ENCODE assay signal across 20 cellular contexts in the genomic region with DNA sequence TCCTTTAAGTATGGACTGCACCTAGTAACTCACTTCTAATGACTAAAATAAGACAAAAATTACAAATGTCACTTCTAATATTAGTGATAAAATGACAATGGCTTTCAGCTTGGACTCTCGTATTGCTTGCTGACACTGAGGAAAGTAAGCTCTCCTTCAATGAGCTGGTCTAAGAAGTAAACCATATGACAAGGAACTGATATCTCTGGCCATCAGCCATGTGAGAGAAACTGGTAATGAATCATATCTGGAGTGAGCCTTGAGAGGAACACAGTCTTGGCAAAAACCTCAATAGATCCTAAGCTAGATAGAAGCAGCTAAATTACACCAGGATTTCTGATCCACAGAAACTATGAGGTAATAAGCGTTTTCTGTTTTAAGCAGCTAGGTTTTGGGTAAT.
DNase-seq lines count a peak whose midpoint lies in the region; TF ChIP-seq lines count a peak whose summit lies in the region.
"Had no signal": no experiment of that assay in that cellular context is flagged by ENCODE, and none has a peak within 500 bp of the region (broad histone marks: within the 10 kb centered on the region; RNA-seq: fewer than 3 reads in every experiment).

No MANE protein-coding gene starts in this region.

- H3K79me2 ChIP-seq in OCI-LY3 (ENCODE audit: low read length) (no peaks in the 10 kb centered on the region), mammary epithelial cell (ENCODE audit: insufficient read depth, low read length) (no peaks in the 10 kb centered on the region)

- no peak for TF ChIP-seq POLR2A in ovary (IDR thresholded peaks at IDR 0.05)

- CTCF ChIA-PET in mammary epithelial cell (lab: Charles Lee; ENCODE audit: low non-redundant PET), result no interaction called here

- H3K4me2 ChIP-seq in OCI-LY3 (ENCODE audit: low read length) (peak overlapping the region; percentile 34), mammary epithelial cell (ENCODE audit: insufficient read depth, low read depth, low read length) (no peak overlapping the region)

- H3K9me3 ChIP-seq in OCI-LY3 (ENCODE audit: insufficient read depth, low read length) (no peaks in the 10 kb centered on the region; the same call in 1 of the 2 replicates), mammary epithelial cell (replicated peaks; ENCODE audit: insufficient read depth, low read length) (no peaks in the 10 kb centered on the region), ovary (peaks cover 0 to 4% of the 10 kb centered on the region in 2 donors)

- no peak overlapping the region for H3K4me3 Mint-ChIP-seq in glutamatergic neuron (ENCODE audit: unreplicated experiment)
- H3K4me3 Mint-ChIP-seq: IgD-negative memory B cell; nephron progenitor cell; T-helper 2 cell treated with Interferon-gamma antibody and Interleukin-4, amounts not matched to agents 5 μg/mL and 100 μg/mL, for 36 hours had no signal

- TF ChIP-seq CTCF in OCI-LY3 (IDR thresholded peaks at IDR 0.05; ENCODE audit: low read depth, low read length), result no peak
- TF ChIP-seq CTCF in mammary epithelial cell (conservative IDR thresholded peaks at IDR 0.05 in 1 of 2, IDR thresholded peaks at IDR 0.05 in 1 of 2; ENCODE audit: extremely low read depth in 1 of 2, insufficient read depth in 1 of 2, low read depth in 1 of 2, low read length in 2 of 2), result no peak
- TF ChIP-seq CTCF in glutamatergic neuron (IDR thresholded peaks at IDR 0.05; ENCODE audit: partially characterized antibody, unreplicated experiment), result no peak
- no peak for TF ChIP-seq CTCF in ovary (IDR thresholded peaks at IDR 0.05)

- H3K27me3 ChIP-seq in OCI-LY3 (ENCODE audit: low read depth, low read length) (no peaks in the 10 kb centered on the region), mammary epithelial cell (ENCODE audit: insufficient read depth, low read length) (no peaks in the 10 kb centered on the region), ovary (peaks cover 2% of the 10 kb centered on the region)
- H3K27me3 ChIP-seq: heart left ventricle, suprapubic skin had no signal

- WGBS in mammary epithelial cell (ENCODE audit: low coverage, missing lambda C conversion rate), result 0% methylated on average over 2 of the region's 2 CpGs
- WGBS in ovary, 3 donors, result 84 to 87% (median 85%) methylated on average over 2 of the region's 2 CpGs

- H2AFZ ChIP-seq in OCI-LY3 (ENCODE audit: low read depth, low read length) (peak overlapping the region; percentile 14; the same call in 1 of the 2 replicates), mammary epithelial cell (ENCODE audit: low read depth, low read length) (no peak overlapping the region)

- no peaks in the 10 kb centered on the region for H3K4me1 Mint-ChIP-seq in glutamatergic neuron (ENCODE audit: low read depth, unreplicated experiment)
- H3K4me1 Mint-ChIP-seq: IgD-negative memory B cell, nephron progenitor cell had no signal

- H3K9ac ChIP-seq in OCI-LY3 (ENCODE audit: low read length), result no peak overlapping the region
- no peak overlapping the region for H3K9ac ChIP-seq in mammary epithelial cell (ENCODE audit: insufficient read depth, low read length)

- DNase-seq in H4 (ENCODE audit: low spot score) (peak; percentile 27), mammary epithelial cell (peak; percentile 17), non-pigmented ciliary epithelial cell (ENCODE audit: low read depth) (peak; percentile 11), NCI-H1930 (lab: John Stamatoyannopoulos, UW) (no peak), glutamatergic neuron (no peak), ovary (no peak)
- DNase-seq in activated T-cell treated with anti-CD3 and anti-CD28 coated beads, Interleukin-2, amount 50 U/mL, for 48 hours, result no peak
- DNase-seq: activated CD4-positive, CD25-positive, alpha-beta regulatory T cell treated with anti-CD3 and anti-CD28 coated beads, Interleukin-2, amount 50 U/mL, for 72 hours; COR-L47; heart left ventricle; NCI-H2029; NCI-H524 treated with DMSO at 0.1 percent for 48 hours; nephron progenitor cell; psoas muscle; Right ventricle myocardium superior; stimulated activated CD8-positive, alpha-beta memory T cell treated with anti-CD3 and anti-CD28 coated beads, Interleukin-4, amount 100 ng/mL, for 48 hours had no signal

- dilution Hi-C loops in mammary epithelial cell (cut with HindIII; ENCODE audit: low sequenced_read_pairs), result no loop called here

- no peak overlapping the region for H3K27ac Mint-ChIP-seq in glutamatergic neuron (ENCODE audit: unreplicated experiment)
- H3K27ac Mint-ChIP-seq: IgD-negative memory B cell; nephron progenitor cell; T-helper 2 cell treated with Interferon-gamma antibody and Interleukin-4, amounts not matched to agents 5 μg/mL and 100 μg/mL, for 36 hours had no signal

- peaks cover 3% of the 10 kb centered on the region for H3K9me3 Mint-ChIP-seq in glutamatergic neuron (ENCODE audit: unreplicated experiment)

- no TSS peak for BruUV-seq in mammary epithelial cell (replicated peaks; lab: Mats Ljungman, UMichigan)

- no peak for TF ChIP-seq EP300 in ovary (IDR thresholded peaks at IDR 0.05)

- peak overlapping the region; percentile 30; the same call in 1 of the 2 replicates for H3K27ac ChIP-seq in OCI-LY3 (ENCODE audit: low read length)
- no peak overlapping the region for H3K27ac ChIP-seq in mammary epithelial cell (ENCODE audit: insufficient read depth, low read depth, low read length)
- no peak overlapping the region for H3K27ac ChIP-seq in ovary
- H3K27ac ChIP-seq: heart left ventricle, psoas muscle, suprapubic skin had no signal

- intact Hi-C loops in mammary epithelial cell (cut with micrococcal nuclease) (no loop called here), ovary (cut with DNase I) (no loop called here)

- H4K20me1 ChIP-seq in OCI-LY3 (ENCODE audit: insufficient read depth, low read length) (no peaks in the 10 kb centered on the region), mammary epithelial cell (ENCODE audit: insufficient read depth, low read length) (no peaks in the 10 kb centered on the region)

- peaks cover 10% of the 10 kb centered on the region for H3K4me1 ChIP-seq in OCI-LY3 (ENCODE audit: low read length)
- H3K4me1 ChIP-seq in mammary epithelial cell (ENCODE audit: insufficient read depth, low read length), result no peaks in the 10 kb centered on the region
- H3K4me1 ChIP-seq in ovary (ENCODE audit: insufficient read depth), result no peaks in the 10 kb centered on the region
- H3K4me1 ChIP-seq: heart left ventricle, psoas muscle, suprapubic skin had no signal

- no peaks in the 10 kb centered on the region for H3K27me3 Mint-ChIP-seq in glutamatergic neuron (ENCODE audit: unreplicated experiment)
- H3K27me3 Mint-ChIP-seq: IgD-negative memory B cell had no signal

- in situ Hi-C loops in mammary epithelial cell (cut with MboI; ENCODE audit: low sequenced_read_pairs in 2 of 2), result no loop called here

- no peaks in the 10 kb centered on the region for H3K36me3 ChIP-seq in OCI-LY3 (replicated peaks; ENCODE audit: low read depth, low read length)
- H3K36me3 ChIP-seq in mammary epithelial cell (ENCODE audit: insufficient read depth, low read length), result no peaks in the 10 kb centered on the region
- no peaks in the 10 kb centered on the region for H3K36me3 ChIP-seq in ovary
- H3K36me3 ChIP-seq: heart left ventricle, suprapubic skin had no signal

- H3K36me3 Mint-ChIP-seq in glutamatergic neuron (ENCODE audit: unreplicated experiment), result peaks cover 4% of the 10 kb centered on the region
- H3K36me3 Mint-ChIP-seq: IgD-negative memory B cell had no signal

- H3K4me3 ChIP-seq in OCI-LY3 (ENCODE audit: low read length) (no peak overlapping the region), mammary epithelial cell (replicated peaks in 1 of 3; ENCODE audit: insufficient read depth in 1 of 3, low read depth in 2 of 3, low read length in 3 of 3) (no peak overlapping the region), ovary (no peak overlapping the region)
- H3K4me3 ChIP-seq: heart left ventricle, psoas muscle, suprapubic skin had no signal

Comparison
In these comparisons a context has a peak if more than half of its experiments do, and no peak if none do; other contexts are left out.
1. DNase-seq: peak in H4 (single experiment), mammary epithelial cell (single experiment) and non-pigmented ciliary epithelial cell (single experiment); none in NCI-H1930 (0 of 2), glutamatergic neuron (single experiment), ovary (0 of 5) and activated T-cell treated with anti-CD3 and anti-CD28 coated beads, Interleukin-2, amount 50 U/mL, for 48 hours (0 of 2).